In the genomic region with DNA sequence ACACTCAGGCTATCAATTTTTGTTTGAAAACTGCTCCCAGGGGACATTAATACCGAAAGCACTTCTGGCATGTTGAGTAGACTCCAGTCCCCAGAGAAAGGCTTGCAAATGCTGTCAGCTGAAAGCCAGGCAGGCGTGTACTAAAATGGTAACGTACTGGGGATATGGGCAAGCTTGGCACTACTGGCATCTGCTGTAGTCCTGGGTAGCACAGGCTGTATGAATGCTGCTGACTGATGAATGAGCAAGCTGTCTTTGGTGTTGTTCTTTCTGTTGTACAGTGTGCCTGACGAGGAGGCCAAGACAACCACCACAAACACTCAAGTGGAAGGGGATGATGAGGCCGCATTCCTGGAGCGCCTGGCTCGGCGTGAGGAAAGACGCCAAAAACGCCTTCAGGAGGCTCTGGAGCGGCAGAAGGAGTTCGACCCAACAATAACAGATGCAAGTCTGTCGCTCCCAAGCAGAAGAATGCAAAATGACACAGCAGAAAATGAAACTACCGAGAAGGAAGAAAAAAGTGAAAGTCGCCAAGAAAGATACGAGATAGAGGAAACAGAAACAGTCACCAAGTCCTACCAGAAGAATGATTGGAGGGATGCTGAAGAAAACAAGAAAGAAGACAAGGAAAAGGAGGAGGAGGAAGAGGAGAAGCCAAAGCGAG, we compare ENCODE assay signal across 9 cellular contexts. TPM values are rescaled to one million over a fixed set of nuclear protein-coding genes. Genes with fewer than 3 reads are reported as not detected.
DNase-seq lines count a peak whose midpoint lies in the region; ATAC-seq, FAIRE-seq and TF ChIP-seq lines count a peak whose summit lies in the region.
"Had no signal": no experiment of that assay in that cellular context is flagged by ENCODE, and none has a peak within 500 bp of the region (broad histone marks: within the 10 kb centered on the region; RNA-seq: fewer than 3 reads in every experiment).

No MANE protein-coding gene starts in this region.

- POLR2A ChIA-PET in A673 (lab: Charles Lee; ENCODE audit: low non-redundant PET) = no interaction called here

- peak; percentile 83 for DNase-seq in G401 (ENCODE audit: low spot score)
- DNase-seq in amniotic epithelial cell (ENCODE audit: low read depth) = peak; percentile 68
- no peak for DNase-seq in A673 (ENCODE audit: low spot score)
- DNase-seq in SKM-1 (lab: John Stamatoyannopoulos, UW; ENCODE audit: unreplicated experiment) = no peak
- no peak for DNase-seq in RCC 7860 (ENCODE audit: low spot score)

- H3K27me3 ChIP-seq in muscle layer of duodenum (ENCODE audit: low read depth, low read length) (no peaks in the 10 kb centered on the region), A673 (replicated peaks; ENCODE audit: insufficient read depth, low read depth, low read length, poor library complexity) (no peaks in the 10 kb centered on the region)

- H3K9me3 ChIP-seq in muscle layer of duodenum (ENCODE audit: control insufficient read depth in 1 of 2, low read length in 2 of 2) (no peaks in the 10 kb centered on the region), A673 (ENCODE audit: low read depth, low read length, poor library complexity, severe bottlenecking) (no peaks in the 10 kb centered on the region)

- FAIRE-seq in RCC 7860 (lab: Jason Lieb, UNC) = no peak

- H3K36me3 ChIP-seq in muscle layer of duodenum (ENCODE audit: control insufficient read depth in 1 of 2, insufficient read depth in 2 of 2, low read length in 2 of 2) = peaks cover 25 to 55% of the 10 kb centered on the region in 2 donors
- H3K36me3 ChIP-seq in A673 (ENCODE audit: insufficient read depth, low read length, poor library complexity, severe bottlenecking) = peaks cover 4% of the 10 kb centered on the region

- TF ChIP-seq CTCF in A673 (conservative IDR thresholded peaks at IDR 0.05; ENCODE audit: low read depth, low read length) = no peak

- CTCF ChIA-PET in A673 (lab: Charles Lee) = no interaction called here

- no TSS peak for BruUV-seq in A673 (replicated peaks; lab: Mats Ljungman, UMichigan)

- peak; percentile 65 for ATAC-seq in GM21786 (IDR thresholded peaks at IDR 0.05; ENCODE audit: unreplicated experiment)
- ATAC-seq in GM21423 (IDR thresholded peaks at IDR 0.05; ENCODE audit: unreplicated experiment) = no peak

- H3K27ac ChIP-seq in muscle layer of duodenum (ENCODE audit: low read length) (peak overlapping the region; percentile 80), A673 (ENCODE audit: low read depth, low read length, poor library complexity, severe bottlenecking) (no peak overlapping the region)
- H3K27ac ChIP-seq: SK-N-MC had no signal

- H3K4me1 ChIP-seq in muscle layer of duodenum (ENCODE audit: control insufficient read depth in 1 of 2, insufficient read depth in 2 of 2, low read length in 2 of 2) = peaks cover 8 to 18% of the 10 kb centered on the region in 2 donors
- H3K4me1 ChIP-seq in A673 (ENCODE audit: insufficient read depth, low read length, poor library complexity, severe bottlenecking) = no peaks in the 10 kb centered on the region

- H3K4me3 ChIP-seq in muscle layer of duodenum (ENCODE audit: low read depth in 1 of 2, low read length in 2 of 2) (no peak overlapping the region), A673 (ENCODE audit: low read depth, low read length, poor library complexity, severe bottlenecking) (no peak overlapping the region)
- H3K4me3 ChIP-seq: SK-N-MC had no signal

- intact Hi-C loops in A673 (cut with micrococcal nuclease; ENCODE audit: unreplicated experiment) = no loop called here

- in situ Hi-C loops in G401 (cut with HindIII; ENCODE audit: low sequenced_read_pairs) = no loop called here

RNA-seq across cellular contexts. Expression of a gene that starts 53.5 kb away (rescaled TPM):
- total RNA-seq in G401 (2014; rRNA removed; shearing (Covaris generic)) = 0.25 and 0.27 TPM in 2 replicates
- total RNA-seq in A673 (2021) = 2.4 and 2.9 TPM in 2 replicates

Comparison
In these comparisons a context has a peak if more than half of its experiments do, and no peak if none do; other contexts are left out.
1. DNase-seq: peak in G401 (single experiment) and amniotic epithelial cell (single experiment); none in A673 (single experiment), SKM-1 (single experiment) and RCC 7860 (single experiment).